8 cellular contexts compared by ENCODE assay signal in genomic region chr16:66274335-66275110, GRCh38.
DNase-seq lines count a peak whose midpoint lies in the region; ATAC-seq and TF ChIP-seq lines count a peak whose summit lies in the region.
"Had no signal": no experiment of that assay in that cellular context is flagged by ENCODE, and none has a peak within 500 bp of the region (broad histone marks: within the 10 kb centered on the region; RNA-seq: fewer than 3 reads in every experiment).

No MANE protein-coding gene starts in this region.

- no peak overlapping the region for H3K9ac ChIP-seq in DND-41 (ENCODE audit: low read depth, low read length)

- no peaks in the 10 kb centered on the region for H3K9me3 Mint-ChIP-seq in activated T-helper 2 cell treated with anti-CD3 and anti-CD28 coated beads, Interferon-gamma antibody, Interleukin-2, Interleukin-4, amounts not matched to agents 10 μg/mL and 5 μg/mL and 100 μg/mL, durations not matched to agents 14 hours and 24 hours and 36 hours

- no peaks in the 10 kb centered on the region for H4K20me1 ChIP-seq in DND-41 (ENCODE audit: insufficient read depth, low read length)

- H3K4me2 ChIP-seq in DND-41 (ENCODE audit: insufficient read depth, low read length) = no peak overlapping the region

- intact Hi-C loops in activated T-helper 2 cell treated with anti-CD3 and anti-CD28 coated beads, Interferon-gamma antibody, Interleukin-2, Interleukin-4, amounts not matched to agents 10 μg/mL and 5 μg/mL and 100 μg/mL, durations not matched to agents 14 hours and 24 hours and 36 hours (cut with micrococcal nuclease) = loop anchor here (2.0 kb wide), 1 partner anchor 40 kb away; no protein-coding TSS in a partner anchor

- TF ChIP-seq CTCF in DND-41 (IDR thresholded peaks at IDR 0.05; ENCODE audit: borderline replicate concordance, extremely low read depth, low read length, poor library complexity, severe bottlenecking) = peak; percentile 57

- H3K27ac ChIP-seq in DND-41 (ENCODE audit: low read length) = no peak overlapping the region
- H3K27ac ChIP-seq: SJSA1 had no signal

- no peak for DNase-seq in DND-41
- DNase-seq in SKM-1 (lab: John Stamatoyannopoulos, UW; ENCODE audit: unreplicated experiment) = peak; percentile 22
- peak; percentile 7 for DNase-seq in glomerular endothelial cell (ENCODE audit: extremely low read depth, low read depth, low spot score)
- DNase-seq in activated CD4-positive, CD25-positive, alpha-beta regulatory T cell (lab: John Stamatoyannopoulos, UW) = no peak
- no peak for DNase-seq in stimulated activated CD4-positive, alpha-beta T cell treated with anti-CD3 and anti-CD28 coated beads, Interleukin-4, amount 100 ng/mL, for 1 hour
- DNase-seq in activated T-helper 2 cell treated with anti-CD3 and anti-CD28 coated beads, Interferon-gamma antibody, Interleukin-2, Interleukin-4, amounts not matched to agents 10 μg/mL and 5 μg/mL and 100 μg/mL, durations not matched to agents 14 hours and 24 hours and 36 hours (ENCODE audit: low spot score) = no peak

- H3K9me3 ChIP-seq in DND-41 (ENCODE audit: insufficient read depth, low read length, severe bottlenecking) = no peaks in the 10 kb centered on the region

- H3K36me3 ChIP-seq in DND-41 (ENCODE audit: insufficient read depth, low read length) = no peaks in the 10 kb centered on the region
- H3K36me3 ChIP-seq: SJSA1 had no signal

- no peak overlapping the region for H3K4me3 Mint-ChIP-seq in activated T-helper 2 cell treated with anti-CD3 and anti-CD28 coated beads, Interferon-gamma antibody, Interleukin-2, Interleukin-4, amounts not matched to agents 10 μg/mL and 5 μg/mL and 100 μg/mL, durations not matched to agents 14 hours and 24 hours and 36 hours (ENCODE audit: low read depth)

- H2AFZ ChIP-seq in DND-41 (ENCODE audit: low read depth, low read length) = no peak overlapping the region

- H3K27ac Mint-ChIP-seq in activated T-helper 2 cell treated with anti-CD3 and anti-CD28 coated beads, Interferon-gamma antibody, Interleukin-2, Interleukin-4, amounts not matched to agents 10 μg/mL and 5 μg/mL and 100 μg/mL, durations not matched to agents 14 hours and 24 hours and 36 hours = no peak overlapping the region

- H3K4me3 ChIP-seq in DND-41 (ENCODE audit: low read depth in 1 of 2, low read length in 2 of 2) = no peak overlapping the region
- H3K4me3 ChIP-seq: SJSA1 had no signal

- ATAC-seq in DND-41 (ENCODE audit: insufficient read depth, low read depth) (0 out of 3 replicates have a peak, but pooled peaks have one; percentile 37), HG02938 (IDR thresholded peaks at IDR 0.05; ENCODE audit: unreplicated experiment) (peak; percentile 46)

- H3K27me3 ChIP-seq in DND-41 (ENCODE audit: insufficient read depth, low read length, poor library complexity) = peaks cover 11% of the 10 kb centered on the region
- H3K27me3 ChIP-seq: SJSA1 had no signal

- peaks cover 6% of the 10 kb centered on the region for H3K27me3 Mint-ChIP-seq in activated T-helper 2 cell treated with anti-CD3 and anti-CD28 coated beads, Interferon-gamma antibody, Interleukin-2, Interleukin-4, amounts not matched to agents 10 μg/mL and 5 μg/mL and 100 μg/mL, durations not matched to agents 14 hours and 24 hours and 36 hours (ENCODE audit: low read depth)

- H3K4me1 Mint-ChIP-seq in activated T-helper 2 cell treated with anti-CD3 and anti-CD28 coated beads, Interferon-gamma antibody, Interleukin-2, Interleukin-4, amounts not matched to agents 10 μg/mL and 5 μg/mL and 100 μg/mL, durations not matched to agents 14 hours and 24 hours and 36 hours (ENCODE audit: low read depth) = no peaks in the 10 kb centered on the region

- no peaks in the 10 kb centered on the region for H3K36me3 Mint-ChIP-seq in activated T-helper 2 cell treated with anti-CD3 and anti-CD28 coated beads, Interferon-gamma antibody, Interleukin-2, Interleukin-4, amounts not matched to agents 10 μg/mL and 5 μg/mL and 100 μg/mL, durations not matched to agents 14 hours and 24 hours and 36 hours (ENCODE audit: low read depth)

- peaks cover 6% of the 10 kb centered on the region for H3K4me1 ChIP-seq in DND-41 (ENCODE audit: insufficient read depth, low read length)

- H3K79me2 ChIP-seq in DND-41 (ENCODE audit: insufficient read depth, low read length) = no peaks in the 10 kb centered on the region

Comparison
In these comparisons a context has a peak if more than half of its experiments do, and no peak if none do; other contexts are left out.
1. DNase-seq: peak in SKM-1 (single experiment) and glomerular endothelial cell (single experiment); none in DND-41 (single experiment), activated CD4-positive, CD25-positive, alpha-beta regulatory T cell (0 of 4), stimulated activated CD4-positive, alpha-beta T cell treated with anti-CD3 and anti-CD28 coated beads, Interleukin-4, amount 100 ng/mL, for 1 hour (single experiment) and activated T-helper 2 cell treated with anti-CD3 and anti-CD28 coated beads, Interferon-gamma antibody, Interleukin-2, Interleukin-4, amounts not matched to agents 10 μg/mL and 5 μg/mL and 100 μg/mL, durations not matched to agents 14 hours and 24 hours and 36 hours (single experiment).